15 cellular contexts compared by ENCODE assay signal in the genomic region with DNA sequence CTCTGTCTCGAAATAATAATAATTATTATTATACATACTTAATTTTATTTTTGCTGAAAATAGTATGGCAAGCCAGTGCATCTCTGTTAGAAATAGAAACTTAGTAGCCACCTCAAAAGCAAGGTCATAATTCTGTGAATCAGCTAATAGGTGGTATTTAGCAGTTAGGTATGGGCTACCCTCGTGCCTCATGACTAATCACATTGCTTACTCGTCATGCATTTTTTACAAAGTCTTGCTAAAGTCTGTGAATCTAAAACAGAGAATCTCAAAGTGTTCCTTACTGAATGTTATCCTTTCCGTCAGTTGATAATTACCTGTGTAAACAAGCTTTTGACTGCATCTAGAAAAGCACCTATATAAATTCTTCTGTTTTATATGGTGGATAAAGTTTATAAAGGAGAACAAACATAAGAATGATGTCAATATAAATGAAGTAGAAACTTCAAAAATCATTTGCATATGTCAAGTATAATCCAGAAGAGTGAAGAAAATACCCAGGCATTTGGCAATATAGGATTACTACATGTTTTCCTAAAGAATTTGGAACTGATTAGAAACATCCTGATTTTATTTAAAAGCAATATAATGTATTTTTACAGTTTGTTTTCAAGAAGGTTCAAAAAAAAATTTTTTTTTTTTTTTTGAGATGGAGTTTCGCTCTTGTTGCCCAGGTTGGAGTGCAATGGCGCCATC. TPM values are rescaled to one million over a fixed set of nuclear protein-coding genes. Genes with fewer than 3 reads are reported as not detected.
DNase-seq lines count a peak whose midpoint lies in the region; ATAC-seq and TF ChIP-seq lines count a peak whose summit lies in the region.
"Had no signal": no experiment of that assay in that cellular context is flagged by ENCODE, and none has a peak within 500 bp of the region (broad histone marks: within the 10 kb centered on the region; RNA-seq: fewer than 3 reads in every experiment).

No MANE protein-coding gene starts in this region.

- no peak for ATAC-seq in GM18909 (IDR thresholded peaks at IDR 0.05; ENCODE audit: poor library complexity, unreplicated experiment)
- ATAC-seq: Right ventricle myocardium inferior had no signal

- peak; percentile 4 for DNase-seq in NK-92 treated with Interleukin-12 subunit alpha and Interleukin-12 subunit beta, amount 100 ng/mL, for 24 hours (lab: John Stamatoyannopoulos, UW)
- DNase-seq in NK-92 (lab: John Stamatoyannopoulos, UW; ENCODE audit: unreplicated experiment) (no peak), adipocyte (ENCODE audit: low read depth) (peak; percentile 83), fibroblast of the conjunctiva (ENCODE audit: low read depth) (peak; percentile 60), GM10248 (ENCODE audit: extremely low spot score) (no peak), right atrium auricular region (ENCODE audit: low spot score) (no peak)
- DNase-seq: activated CD4-positive, alpha-beta memory T cell treated with anti-CD3 and anti-CD28 coated beads, Interleukin-2, amount 10 ng/mL, durations not matched to agents 7 days and 5 days; NCI-H1417 treated with DMSO at 0.1 percent for 48 hours; nucleus accumbens; stimulated activated CD4-positive, alpha-beta T cell treated with anti-CD3 and anti-CD28 coated beads, Interleukin-12 subunit alpha, Interleukin-12 subunit beta, amount 100 ng/mL, for 4 hours; T1000 had no signal

- POLR2A ChIA-PET in GM10248 (lab: Yijun Ruan, JAX): no interaction called here

- no peak overlapping the region for H3K4me3 ChIP-seq in adipocyte (ENCODE audit: low read length)
- H3K4me3 ChIP-seq in subcutaneous abdominal adipose tissue (ENCODE audit: low read depth in 1 of 5, low read length in 5 of 5): peak overlapping the region in 1 of 5 donors; percentile 84
- no peak overlapping the region for H3K4me3 ChIP-seq in right atrium auricular region

- H3K9me3 ChIP-seq in adipocyte (ENCODE audit: control insufficient read depth, low read length): no peaks in the 10 kb centered on the region
- H3K9me3 ChIP-seq in subcutaneous abdominal adipose tissue (ENCODE audit: control insufficient read depth in 5 of 5, low read length in 5 of 5): no peaks in the 10 kb centered on the region
- H3K9me3 ChIP-seq in right atrium auricular region: no peaks in the 10 kb centered on the region

- H3K36me3 ChIP-seq in adipocyte (ENCODE audit: control insufficient read depth, insufficient read depth, low read length, severe bottlenecking): no peaks in the 10 kb centered on the region
- H3K36me3 ChIP-seq in subcutaneous abdominal adipose tissue (ENCODE audit: control insufficient read depth in 5 of 5, insufficient read depth in 5 of 5, low read length in 5 of 5): no peaks in the 10 kb centered on the region
- H3K36me3 ChIP-seq in right atrium auricular region: no peaks in the 10 kb centered on the region

- H3K4me1 ChIP-seq in adipocyte (ENCODE audit: control insufficient read depth, insufficient read depth, low read length): peaks cover 49% of the 10 kb centered on the region
- peaks cover 0 to 60% (median 49%) of the 10 kb centered on the region in 5 donors for H3K4me1 ChIP-seq in subcutaneous abdominal adipose tissue (ENCODE audit: control insufficient read depth in 5 of 5, insufficient read depth in 5 of 5, low read length in 5 of 5)
- no peaks in the 10 kb centered on the region for H3K4me1 ChIP-seq in right atrium auricular region

- TF ChIP-seq CTCF in GM10248 (IDR thresholded peaks at IDR 0.05; ENCODE audit: control extremely low read depth, extremely low read depth, low read depth, missing control alignments) (no peak), right atrium auricular region (IDR thresholded peaks at IDR 0.05) (no peak)

- H3K27me3 ChIP-seq in adipocyte (replicated peaks; ENCODE audit: control insufficient read depth, insufficient read depth, low read length): no peaks in the 10 kb centered on the region
- H3K27me3 ChIP-seq in subcutaneous abdominal adipose tissue (ENCODE audit: control insufficient read depth in 5 of 5, insufficient read depth in 4 of 5, low read length in 5 of 5): no peaks in the 10 kb centered on the region
- no peaks in the 10 kb centered on the region for H3K27me3 ChIP-seq in right atrium auricular region

- H3K9ac ChIP-seq in adipocyte (ENCODE audit: low read length) (no peak overlapping the region), subcutaneous abdominal adipose tissue (ENCODE audit: low read length in 5 of 5) (peak overlapping the region in 1 of 5 donors; percentile 45)

- H3K27ac ChIP-seq in subcutaneous abdominal adipose tissue (ENCODE audit: low read depth, low read length) (peak overlapping the region; percentile 98), right atrium auricular region (no peak overlapping the region)
- H3K27ac ChIP-seq: 22Rv1 had no signal

- CTCF ChIA-PET in GM10248 (lab: Yijun Ruan, JAX): no interaction called here

RNA-seq across cellular contexts. Expression of gene PPARG, which starts 6.2 kb away (rescaled TPM):
- 10 to 100 TPM; 12.3 to 17.9 TPM for total RNA-seq in right atrium auricular region

Comparison
In these comparisons a context has a peak if more than half of its experiments do, and no peak if none do; other contexts are left out.
1. DNase-seq: peak in NK-92 treated with Interleukin-12 subunit alpha and Interleukin-12 subunit beta, amount 100 ng/mL, for 24 hours (single experiment), adipocyte (single experiment) and fibroblast of the conjunctiva (single experiment); none in NK-92 (single experiment), GM10248 (single experiment) and right atrium auricular region (single experiment).